ENCODE assay signal across 9 cellular contexts in the genomic region with DNA sequence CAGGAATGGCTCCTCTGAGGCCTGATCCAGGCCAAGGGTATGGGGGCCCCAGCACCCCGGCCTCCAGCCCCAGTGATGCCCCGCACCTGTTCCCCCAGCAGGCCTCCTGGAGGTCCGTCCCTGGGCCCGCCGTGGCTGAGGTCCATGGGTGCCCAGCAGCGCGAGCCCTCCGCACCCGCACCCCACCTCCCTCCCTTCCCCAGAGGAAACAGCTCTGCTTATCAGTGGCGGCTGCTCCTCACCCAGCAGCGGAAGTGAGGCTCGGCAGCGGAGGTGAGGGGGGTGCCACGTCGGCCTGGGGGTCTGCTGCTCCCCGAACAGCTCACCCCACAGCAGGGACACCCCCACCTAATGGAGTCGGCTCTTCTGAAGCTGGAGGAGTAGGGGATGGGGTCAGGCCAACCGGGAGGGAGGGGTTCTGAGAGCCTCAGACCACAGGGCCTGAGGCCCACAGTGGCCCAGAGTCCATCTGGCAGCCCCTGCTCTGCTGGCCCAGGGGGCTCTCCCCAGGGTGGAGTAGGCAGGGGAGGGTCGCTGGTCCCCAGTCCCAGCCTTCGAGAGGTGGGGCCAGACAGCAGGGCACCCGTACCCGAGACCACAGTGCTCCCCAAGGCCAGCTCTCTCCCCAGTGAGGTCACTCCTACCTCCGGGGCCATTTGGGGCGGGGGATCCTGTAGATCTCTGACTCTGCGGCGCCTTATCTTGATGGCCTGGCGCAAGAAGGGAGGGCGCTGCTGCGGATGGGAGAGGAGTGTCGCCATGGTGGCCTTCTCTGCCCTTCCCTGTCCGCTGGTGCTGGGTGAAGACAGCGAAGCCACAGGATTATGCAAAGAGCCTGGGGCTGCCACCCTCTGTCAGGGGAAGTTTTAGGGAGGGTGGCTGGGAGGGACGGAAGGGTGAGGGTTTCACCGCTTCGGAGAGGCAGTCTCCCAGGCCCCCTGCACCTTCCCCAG. TPM values are rescaled to one million over a fixed set of nuclear protein-coding genes. Genes with fewer than 3 reads are reported as not detected.
DNase-seq lines count a peak whose midpoint lies in the region; ATAC-seq, FAIRE-seq and TF ChIP-seq lines count a peak whose summit lies in the region.
"Had no signal": no experiment of that assay in that cellular context is flagged by ENCODE, and none has a peak within 500 bp of the region (broad histone marks: within the 10 kb centered on the region; RNA-seq: fewer than 3 reads in every experiment).

Gene UNC13D, minus strand, starts transcription at position 828 of the 953 bp plus-strand sequence. Its CDS starts 67 bp downstream, at position 761.

- peaks cover 42% of the 10 kb centered on the region for H3K36me3 Mint-ChIP-seq in T-helper 2 cell treated with Interferon-gamma antibody and Interleukin-4, amounts not matched to agents 5 μg/mL and 100 μg/mL, for 36 hours (ENCODE audit: low read depth)

- peaks cover 16% of the 10 kb centered on the region for H3K4me1 Mint-ChIP-seq in T-helper 2 cell treated with Interferon-gamma antibody and Interleukin-4, amounts not matched to agents 5 μg/mL and 100 μg/mL, for 36 hours (ENCODE audit: low read depth)

- peak within 1 kb of the TSS; percentile 81 for H2AFZ ChIP-seq in K562 (ENCODE audit: low read depth, low read length)

- H3K36me3 ChIP-seq in K562 (ENCODE audit: control insufficient read depth, insufficient read depth, low read length), result peaks cover 61% of the 10 kb centered on the region
- peaks cover 31% of the 10 kb centered on the region for H3K36me3 ChIP-seq in mesodermal cell (ENCODE audit: control insufficient read depth, insufficient read depth, low read length)
- peaks cover 30 to 62% (median 44%) of the 10 kb centered on the region in 3 donors for H3K36me3 ChIP-seq in tibial artery

- no peaks in the 10 kb centered on the region for H3K9me3 Mint-ChIP-seq in T-helper 2 cell treated with Interferon-gamma antibody and Interleukin-4, amounts not matched to agents 5 μg/mL and 100 μg/mL, for 36 hours

- peak; percentile 52 for DNase-seq in NCI-H82 (lab: John Stamatoyannopoulos, UW)
- DNase-seq in NCI-H82 treated with DMSO at 0.1 percent for 48 hours (lab: John Stamatoyannopoulos, UW; ENCODE audit: unreplicated experiment), result no peak
- DNase-seq in T-helper 2 cell treated with Interferon-gamma antibody and Interleukin-4, amounts not matched to agents 5 μg/mL and 100 μg/mL, for 36 hours (ENCODE audit: low spot score), result peak; percentile 54
- DNase-seq in K562 (ENCODE audit: extremely low read depth in 1 of 4, low spot score in 3 of 4), result peak; percentile 81 to 89 (median 82)
- DNase-seq in tibial artery, result no peak
- DNase-seq in NCI-H1417 (lab: John Stamatoyannopoulos, UW), result no peak
- DNase-seq in DMS79 treated with DMSO at 0.1 percent for 48 hours (lab: John Stamatoyannopoulos, UW), result no peak

- POLR2A ChIA-PET in K562 (lab: Yijun Ruan, JAX), result interaction anchor here (0.6 to 8.5 kb wide), 18 partner anchors 9 to 86 kb away, joined by 3 to 145 read pairs (median 4); partner anchors contain the start of genes UNK and WBP2

- TF ChIP-seq EP300 in K562 (IDR thresholded peaks at IDR 0.05; ENCODE audit: low read length), result no peak; the same call in 1 of the 2 replicates

- H3K27ac Mint-ChIP-seq in T-helper 2 cell treated with Interferon-gamma antibody and Interleukin-4, amounts not matched to agents 5 μg/mL and 100 μg/mL, for 36 hours, result peak within 1 kb of the TSS; percentile 97

- no peaks in the 10 kb centered on the region for H4K20me1 ChIP-seq in K562 (replicated peaks; ENCODE audit: control insufficient read depth, insufficient read depth, low read length)

- H3K9ac ChIP-seq in K562 (ENCODE audit: insufficient read depth in 1 of 2, low read depth in 2 of 2, low read length in 2 of 2), result peak within 1 kb of the TSS; percentile 95 to 98

- no peaks in the 10 kb centered on the region for H3K27me3 ChIP-seq in K562 (ENCODE audit: control insufficient read depth in 2 of 2, insufficient read depth in 2 of 2, low read length in 2 of 2)
- no peaks in the 10 kb centered on the region for H3K27me3 ChIP-seq in tibial artery

- peak within 1 kb of the TSS; percentile 97 for H3K4me3 Mint-ChIP-seq in T-helper 2 cell treated with Interferon-gamma antibody and Interleukin-4, amounts not matched to agents 5 μg/mL and 100 μg/mL, for 36 hours

- TSS peak; percentile 78 for BruUV-seq in K562 (replicated peaks; lab: Mats Ljungman, UMichigan)

- H3K9me3 ChIP-seq in K562 (replicated peaks; ENCODE audit: control insufficient read depth, insufficient read depth, low read depth, low read length), result no peaks in the 10 kb centered on the region
- H3K9me3 ChIP-seq in mesodermal cell (ENCODE audit: control insufficient read depth, low read length), result no peaks in the 10 kb centered on the region
- no peaks in the 10 kb centered on the region for H3K9me3 ChIP-seq in tibial artery

- WGBS in K562 (ENCODE audit: insufficient coverage, low coverage, missing lambda C conversion rate), result under 1% methylated on average over 31 of the region's 35 CpGs
- WGBS in mesodermal cell (ENCODE audit: insufficient coverage in 2 of 2), 2 experiments, result 96 to 98% methylated on average over 21 to 31 of the region's 35 CpGs

- TF ChIP-seq CTCF in K562 (IDR thresholded peaks at IDR 0.05 in 2 of 3, conservative IDR thresholded peaks at IDR 0.05 in 1 of 3; ENCODE audit: insufficient read depth in 2 of 3, low read depth in 1 of 3, low read length in 3 of 3) (no peak), tibial artery (IDR thresholded peaks at IDR 0.05) (no peak)

- in situ Hi-C loops in K562 (cut with MboI), result no loop called here

- peak; percentile 80 for TF ChIP-seq POLR2A in K562 (conservative IDR thresholded peaks at IDR 0.05)

- ATAC-seq in K562, result peak; percentile 72

- no peaks in the 10 kb centered on the region for H3K9me1 ChIP-seq in K562 (ENCODE audit: control insufficient read depth, insufficient read depth, low read length)

- intact Hi-C loops in K562 (cut with micrococcal nuclease), result no loop called here
- intact Hi-C loops in tibial artery (cut with DNase I; ENCODE audit: low total_unique reads), result loop anchor here (5.0 kb wide), 1 partner anchor 43 kb away; no protein-coding TSS in a partner anchor

- peak; percentile 79 for FAIRE-seq in K562 (lab: Jason Lieb, UNC)
- FAIRE-seq: A204.1 had no signal

- H3K27ac ChIP-seq in K562 (ENCODE audit: extremely low read depth, low read depth, low read length) (peak within 1 kb of the TSS; percentile 95), mesodermal cell (ENCODE audit: low read depth, low read length, severe bottlenecking) (peak within 1 kb of the TSS; percentile 57), tibial artery (peak within 1 kb of the TSS; percentile 86)

- H3K4me3 ChIP-seq in K562, result peak within 1 kb of the TSS; percentile 69
- no peak within 1 kb of the TSS for H3K4me3 ChIP-seq in mesodermal cell (ENCODE audit: extremely low read depth, insufficient read depth, low read length, poor library complexity, severe bottlenecking)
- H3K4me3 ChIP-seq in tibial artery, result peak within 1 kb of the TSS in 1 of 2 donors; percentile 5

- no peaks in the 10 kb centered on the region for H3K27me3 Mint-ChIP-seq in T-helper 2 cell treated with Interferon-gamma antibody and Interleukin-4, amounts not matched to agents 5 μg/mL and 100 μg/mL, for 36 hours (ENCODE audit: low read depth)

- peak within 1 kb of the TSS; percentile 99 for H3K4me2 ChIP-seq in K562 (ENCODE audit: insufficient read depth, low read length)

- peaks cover 28 to 80% of the 10 kb centered on the region in 2 experiments for H3K4me1 ChIP-seq in K562 (replicated peaks in 1 of 2; ENCODE audit: control insufficient read depth in 2 of 2, insufficient read depth in 2 of 2, low read length in 2 of 2)
- peaks cover 17% of the 10 kb centered on the region for H3K4me1 ChIP-seq in mesodermal cell (ENCODE audit: control insufficient read depth, insufficient read depth, low read length, poor library complexity, severe bottlenecking)
- peaks cover 0 to 50% (median 26%) of the 10 kb centered on the region in 4 donors for H3K4me1 ChIP-seq in tibial artery

- CTCF ChIA-PET in K562 (lab: Yijun Ruan, JAX; ENCODE audit: low intra/inter-chr PET ratio), result no interaction called here

- no peak for TF ChIP-seq RAD21 in K562 (CRISPR knock-in tag; conservative IDR thresholded peaks at IDR 0.05 in 1 of 2, IDR thresholded peaks at IDR 0.05 in 1 of 2)

- peaks cover 52% of the 10 kb centered on the region for H3K79me2 ChIP-seq in K562 (ENCODE audit: control insufficient read depth, insufficient read depth, low read length)

TF ChIP-seq in K562, 482 proteins besides CTCF, POLR2A, EP300 and RAD21 (continues in another document):
- TF ChIP-seq, protein P1, sequence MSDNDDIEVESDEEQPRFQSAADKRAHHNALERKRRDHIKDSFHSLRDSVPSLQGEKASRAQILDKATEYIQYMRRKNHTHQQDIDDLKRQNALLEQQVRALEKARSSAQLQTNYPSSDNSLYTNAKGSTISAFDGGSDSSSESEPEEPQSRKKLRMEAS (CRISPR knock-in tag; IDR thresholded peaks at IDR 0.05), result peak; percentile 45
- no peak for TF ChIP-seq GABPB2 (CRISPR knock-in tag; conservative IDR thresholded peaks at IDR 0.05)
- no peak for TF ChIP-seq ZBTB8A (IDR thresholded peaks at IDR 0.05; ENCODE audit: partially characterized antibody)
- peak; percentile 65; the same call in 1 of the 2 replicates for TF ChIP-seq ZNF561 (CRISPR knock-in tag; conservative IDR thresholded peaks at IDR 0.05)
- TF ChIP-seq ATF7 (IDR thresholded peaks at IDR 0.05), result peak; percentile 96
- peak; percentile 80; the same call in 1 of the 2 replicates for TF ChIP-seq SMAD4 (CRISPR knock-in tag; conservative IDR thresholded peaks at IDR 0.05)
- TF ChIP-seq MTA3 (IDR thresholded peaks at IDR 0.05; ENCODE audit: borderline replicate concordance), result peak; percentile 76

RNA-seq across cellular contexts. Expression of gene UNC13D, which starts in this region (rescaled TPM):
- total RNA-seq in K562 (2011; cell fraction: chromatin; rRNA removed; ENCODE audit: low replicate concordance), result 235 and 813 TPM in 2 replicates
- 592 and 605 TPM in 2 replicates for total RNA-seq in K562 (2011; cell fraction: nucleolus; rRNA removed)
- total RNA-seq in K562 (2011; cell fraction: nucleoplasm; rRNA removed), result 287 and 294 TPM in 2 replicates
- total RNA-seq in K562 (2014; rRNA removed) (150 and 207 TPM in 2 replicates), K562 (2014; rRNA removed; fragmentation: Illumina TruSeq; extraction: Trizol) (22.9 and 31.6 TPM in 2 replicates), K562 (2015; rRNA removed; fragmentation: Illumina TruSeq; extraction: Trizol) (74.2 and 74.8 TPM in 2 replicates), K562 (2021) (222 and 244 TPM in 2 replicates)
- polyA plus RNA-seq in K562 (2011; rRNA removed) (69.2 and 129 TPM in 2 replicates), K562 (2014; fragmentation: Illumina TruSeq; extraction: Trizol) (66.9 and 108 TPM in 2 replicates), K562 (2014; fragmentation: Nextera tagmentation; extraction: Ambion mirVana) (1 to 10 TPM in 1 of 2 experiments, under 1 TPM in 1; 0.86 to 1.9 TPM), K562 (2014; rRNA removed) (147 and 160 TPM in 2 replicates)
- polyA plus RNA-seq in K562 (2011; cell fraction: cytosol; rRNA removed), result 51.7 and 114 TPM in 2 replicates
- polyA plus RNA-seq in K562 (2011; cell fraction: nucleus; rRNA removed), result 454 and 648 TPM in 2 replicates
- polyA plus RNA-seq in K562 (2012), result 163 and 235 TPM in 2 replicates
- 34.9 and 44.0 TPM in 2 replicates for polyA minus RNA-seq in K562 (2011; rRNA and poly(A)+ RNA removed)
- 92.5 and 106 TPM in 2 replicates for polyA minus RNA-seq in K562 (2011; cell fraction: cytosol; rRNA and poly(A)+ RNA removed)
- 163 and 184 TPM in 2 replicates for polyA minus RNA-seq in K562 (2011; cell fraction: nucleus; rRNA and poly(A)+ RNA removed)
- 1.6 TPM for polyA plus RNA-seq in mesodermal cell (2013, experiment 1 of 2)
- polyA plus RNA-seq in mesodermal cell (2013, experiment 2 of 2), result 1.2 TPM

Comparison
In these comparisons a context has a peak if more than half of its experiments do, and no peak if none do; other contexts are left out.
1. DNase-seq: peak in NCI-H82 (single experiment), T-helper 2 cell treated with Interferon-gamma antibody and Interleukin-4, amounts not matched to agents 5 μg/mL and 100 μg/mL, for 36 hours (single experiment) and K562 (4 of 4); none in NCI-H82 treated with DMSO at 0.1 percent for 48 hours (single experiment), tibial artery (0 of 2), NCI-H1417 (0 of 3) and DMS79 treated with DMSO at 0.1 percent for 48 hours (single experiment).
2. Peak in every context shown above with its lines, with median percentiles within 50 percentile points of each other: H3K27ac ChIP-seq.